1 cellular context compared by ENCODE assay signal in the genomic region with DNA sequence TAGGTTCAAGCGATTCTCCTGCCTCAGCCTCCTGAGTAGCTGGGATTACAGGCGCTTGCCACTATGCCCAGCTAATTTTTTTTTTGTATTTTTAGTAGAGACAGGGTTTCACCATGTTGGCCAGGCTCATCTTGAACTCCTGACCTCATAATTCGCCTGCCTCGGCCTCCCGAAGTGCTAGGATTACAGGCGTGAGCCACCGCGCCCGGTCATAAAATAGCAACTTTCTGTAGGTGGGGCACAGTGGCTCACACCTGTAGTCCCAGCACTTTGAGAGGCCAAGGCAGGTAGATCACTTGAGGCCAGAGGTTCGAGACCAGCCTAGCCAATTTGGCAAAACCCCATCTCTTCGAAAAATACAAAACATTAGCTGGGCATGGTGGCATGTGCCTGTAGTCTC. TPM values are rescaled to one million over a fixed set of nuclear protein-coding genes. Genes with fewer than 3 reads are reported as not detected.
"Had no signal": no experiment of that assay in that cellular context is flagged by ENCODE, and none has a peak within 500 bp of the region (broad histone marks: within the 10 kb centered on the region; RNA-seq: fewer than 3 reads in every experiment).

No MANE protein-coding gene starts in this region.

RNA-seq across cellular contexts. Expression of gene TBPL2, which starts 18.1 kb away (rescaled TPM):
- total RNA-seq: G401 had no signal
